In genomic region chr20:59144179-59144830, GRCh38 we compare ENCODE assay signal across 16 cellular contexts. TPM values are rescaled to one million over a fixed set of nuclear protein-coding genes. Genes with fewer than 3 reads are reported as not detected.
DNase-seq lines count a peak whose midpoint lies in the region; ATAC-seq, FAIRE-seq and TF ChIP-seq lines count a peak whose summit lies in the region.
"Had no signal": no experiment of that assay in that cellular context is flagged by ENCODE, and none has a peak within 500 bp of the region (broad histone marks: within the 10 kb centered on the region; RNA-seq: fewer than 3 reads in every experiment).

No MANE protein-coding gene starts in this region.

- H3K4me3 Mint-ChIP-seq in stimulated activated naive CD8-positive, alpha-beta T cell treated with anti-CD3 and anti-CD28 coated beads, Interleukin-15, amount 100 ng/mL, for 72 hours = peak overlapping the region; percentile 93 to 96

- peak; percentile 97 for ATAC-seq in stimulated activated naive CD8-positive, alpha-beta T cell treated with anti-CD3 and anti-CD28 coated beads, Interleukin-15, amount 100 ng/mL, for 72 hours
- ATAC-seq: Right ventricle myocardium inferior had no signal

- no peaks in the 10 kb centered on the region for H3K9me3 Mint-ChIP-seq in stimulated activated naive CD8-positive, alpha-beta T cell treated with anti-CD3 and anti-CD28 coated beads, Interleukin-15, amount 100 ng/mL, for 72 hours

- H3K4me1 Mint-ChIP-seq in stimulated activated naive CD8-positive, alpha-beta T cell treated with anti-CD3 and anti-CD28 coated beads, Interleukin-15, amount 100 ng/mL, for 72 hours = peaks cover 60% of the 10 kb centered on the region

- H3K27me3 Mint-ChIP-seq in stimulated activated naive CD8-positive, alpha-beta T cell treated with anti-CD3 and anti-CD28 coated beads, Interleukin-15, amount 100 ng/mL, for 72 hours = no peaks in the 10 kb centered on the region

- H3K27ac Mint-ChIP-seq in stimulated activated naive CD8-positive, alpha-beta T cell treated with anti-CD3 and anti-CD28 coated beads, Interleukin-15, amount 100 ng/mL, for 72 hours = peak overlapping the region in 1 of 2 donors; percentile 98

- peak; percentile 72 for DNase-seq in stimulated activated CD4-positive, alpha-beta T cell treated with anti-CD3 and anti-CD28 coated beads, Interleukin-15, amount 100 ng/mL, for 24 hours
- no peak for DNase-seq in stimulated activated CD4-positive, alpha-beta T cell treated with anti-CD3 and anti-CD28 coated beads, Interleukin-12 subunit alpha, Interleukin-12 subunit beta, amount 100 ng/mL, for 4 hours
- DNase-seq in activated CD8-positive, alpha-beta memory T cell treated with anti-CD3 and anti-CD28 coated beads, Interleukin-2, amount 50 U/mL, for 48 hours = peak; percentile 70
- DNase-seq in islet precursor cell (peak; percentile 18), frontal cortex (ENCODE audit: low spot score in 2 of 2) (no peak), GM13976 (ENCODE audit: low spot score) (no peak), SIG-M5 treated with dmso at 0.1 percent for 504 hours (lab: John Stamatoyannopoulos, UW; ENCODE audit: unreplicated experiment) (no peak)
- peak; percentile 71 to 84 for DNase-seq in stimulated activated naive CD8-positive, alpha-beta T cell treated with anti-CD3 and anti-CD28 coated beads, Interleukin-15, amount 100 ng/mL, for 72 hours
- DNase-seq: aorta, dermis blood vessel endothelial cell, KBM-7, NCI-H1436 treated with DMSO at 0.1 percent for 48 hours, small intestine had no signal

- in situ Hi-C loops in GM13976 (cut with MboI; ENCODE audit: low sequenced_read_pairs, unreplicated experiment) = no loop called here

- no peak for TF ChIP-seq CTCF in GM13976 (IDR thresholded peaks at IDR 0.05; ENCODE audit: borderline replicate concordance, control extremely low read depth, extremely low read depth, insufficient read depth, missing control alignments)

- FAIRE-seq in frontal cortex (lab: Jason Lieb, UNC) = no peak
- FAIRE-seq: small intestine had no signal

RNA-seq across cellular contexts. Expression of gene ZNF831, which starts 19.3 kb away (rescaled TPM):
- total RNA-seq in frontal cortex = under 0.01 TPM
- total RNA-seq: fibroblast of lung, osteoblast had no signal

Comparison
In these comparisons a context has a peak if more than half of its experiments do, and no peak if none do; other contexts are left out.
1. DNase-seq: peak in stimulated activated CD4-positive, alpha-beta T cell treated with anti-CD3 and anti-CD28 coated beads, Interleukin-15, amount 100 ng/mL, for 24 hours (single experiment), activated CD8-positive, alpha-beta memory T cell treated with anti-CD3 and anti-CD28 coated beads, Interleukin-2, amount 50 U/mL, for 48 hours (single experiment), islet precursor cell (single experiment) and stimulated activated naive CD8-positive, alpha-beta T cell treated with anti-CD3 and anti-CD28 coated beads, Interleukin-15, amount 100 ng/mL, for 72 hours (2 of 2); none in stimulated activated CD4-positive, alpha-beta T cell treated with anti-CD3 and anti-CD28 coated beads, Interleukin-12 subunit alpha, Interleukin-12 subunit beta, amount 100 ng/mL, for 4 hours (single experiment), frontal cortex (0 of 2), GM13976 (single experiment) and SIG-M5 treated with dmso at 0.1 percent for 504 hours (single experiment).